Comparison of ENCODE assay signal across 8 cellular contexts in genomic region chr3:161423911-161424522, GRCh38. TPM values are rescaled to one million over a fixed set of nuclear protein-coding genes. Genes with fewer than 3 reads are reported as not detected.
DNase-seq lines count a peak whose midpoint lies in the region; ATAC-seq and TF ChIP-seq lines count a peak whose summit lies in the region.

No MANE protein-coding gene starts in this region.

- WGBS in liver = 58% methylated on average over 5 of the region's 5 CpGs

- peak; percentile 66 for ATAC-seq in HG02981 (IDR thresholded peaks at IDR 0.05; ENCODE audit: unreplicated experiment)

- H3K36me3 ChIP-seq in liver (ENCODE audit: control insufficient read depth in 4 of 4, insufficient read depth in 3 of 4, low read depth in 1 of 4, low read length in 3 of 4) = no peaks in the 10 kb centered on the region

- no peaks in the 10 kb centered on the region for H3K27me3 ChIP-seq in liver (ENCODE audit: control insufficient read depth in 4 of 4, insufficient read depth in 4 of 4, low read length in 3 of 4)

- H3K27ac ChIP-seq in liver (ENCODE audit: low read depth in 1 of 2, low read length in 2 of 2) = no peak overlapping the region

- peak; percentile 75 for DNase-seq in DMS 273 (lab: John Stamatoyannopoulos, UW; ENCODE audit: unreplicated experiment)
- no peak for DNase-seq in DMS 273 treated with DMSO at 0.1 percent for 48 hours (lab: John Stamatoyannopoulos, UW)
- peak; percentile 41 for DNase-seq in NCI-H460 (ENCODE audit: extremely low read depth, low read depth)
- DNase-seq in cardiac fibroblast (ENCODE audit: low read depth in 2 of 2) = peak; percentile 52 to 65
- no peak for DNase-seq in NK-92 (lab: John Stamatoyannopoulos, UW; ENCODE audit: unreplicated experiment)
- DNase-seq in stimulated activated CD4-positive, alpha-beta T cell treated with anti-CD3 and anti-CD28 coated beads, Interleukin-4, amount 100 ng/mL, for 4 hours = no peak

- peaks cover 2 to 18% (median 14%) of the 10 kb centered on the region in 4 donors for H3K4me1 ChIP-seq in liver (ENCODE audit: control insufficient read depth in 4 of 4, insufficient read depth in 4 of 4, low read length in 3 of 4)

- H3K4me3 ChIP-seq in cardiac fibroblast (replicated peaks in 1 of 2; ENCODE audit: low read depth in 2 of 2, low read length in 2 of 2) (no peak overlapping the region), liver (ENCODE audit: low read depth in 1 of 3, low read length in 3 of 3) (no peak overlapping the region)

- H3K9ac ChIP-seq in liver (ENCODE audit: low read depth in 1 of 2, low read length in 2 of 2) = no peak overlapping the region

- H3K9me3 ChIP-seq in liver (ENCODE audit: control insufficient read depth in 4 of 4, low read length in 3 of 4) = no peaks in the 10 kb centered on the region

- TF ChIP-seq RAD21 in liver (IDR thresholded peaks at IDR 0.05) = peak; percentile 89 to 91

- TF ChIP-seq CTCF in cardiac fibroblast (IDR thresholded peaks at IDR 0.05; ENCODE audit: low read depth, low read length) (peak; percentile 40), liver (IDR thresholded peaks at IDR 0.05; ENCODE audit: low read depth, low read length, missing input control) (peak; percentile 88)

TF ChIP-seq in liver, 16 proteins besides CTCF, POLR2A, EP300 and RAD21:
- TF ChIP-seq GABPA (IDR thresholded peaks at IDR 0.05 in 1 of 2, conservative IDR thresholded peaks at IDR 0.05 in 1 of 2) = no peak
- TF ChIP-seq ATF3 (IDR thresholded peaks at IDR 0.05) = no peak
- no peak for TF ChIP-seq MAX (IDR thresholded peaks at IDR 0.05)
- no peak for TF ChIP-seq SP1 (IDR thresholded peaks at IDR 0.05)
- TF ChIP-seq ZBTB33 (IDR thresholded peaks at IDR 0.05) = no peak
- no peak for TF ChIP-seq NR2F2 (IDR thresholded peaks at IDR 0.05)
- no peak for TF ChIP-seq FOXA2 (IDR thresholded peaks at IDR 0.05)
- TF ChIP-seq FOXA1 (IDR thresholded peaks at IDR 0.05) = no peak
- no peak for TF ChIP-seq HNF4A (conservative IDR thresholded peaks at IDR 0.05)
- TF ChIP-seq YY1 (IDR thresholded peaks at IDR 0.05) = no peak
- no peak for TF ChIP-seq RXRA (IDR thresholded peaks at IDR 0.05)
- no peak for TF ChIP-seq TAF1 (conservative IDR thresholded peaks at IDR 0.05)
- TF ChIP-seq REST (IDR thresholded peaks at IDR 0.05) = no peak
- TF ChIP-seq JUND (IDR thresholded peaks at IDR 0.05) = no peak
- TF ChIP-seq EGR1 (IDR thresholded peaks at IDR 0.05; ENCODE audit: low read depth in 2 of 2) = no peak
- no peak for TF ChIP-seq HNF4G (IDR thresholded peaks at IDR 0.05)
TF ChIP-seq in liver: peak in this region for 0.

RNA-seq across cellular contexts. Expression of gene SPTSSB, which starts 52.7 kb away (rescaled TPM):
- total RNA-seq in NCI-H460 (2014; rRNA removed; shearing (Covaris generic)) = not detected in 2 replicates
- polyA plus RNA-seq in NCI-H460 (2014; cell fraction: nucleus; rRNA removed) = not detected in 2 replicates
- total RNA-seq in liver = 1 to 10 TPM in 1 of 2 donors, under 1 TPM in 1; under 0.01 to 1.0 TPM
- under 1 TPM; 0.02 to 0.08 TPM for polyA plus RNA-seq in liver

Comparison
In these comparisons a context has a peak if more than half of its experiments do, and no peak if none do; other contexts are left out.
1. DNase-seq: peak in DMS 273 (single experiment), NCI-H460 (single experiment) and cardiac fibroblast (2 of 2); none in DMS 273 treated with DMSO at 0.1 percent for 48 hours (single experiment), NK-92 (single experiment) and stimulated activated CD4-positive, alpha-beta T cell treated with anti-CD3 and anti-CD28 coated beads, Interleukin-4, amount 100 ng/mL, for 4 hours (0 of 2).